Comparison of ENCODE assay signal across 8 cellular contexts in genomic region chr21:43775795-43776430, GRCh38. TPM values are rescaled to one million over a fixed set of nuclear protein-coding genes. Genes with fewer than 3 reads are reported as not detected.
A peak's percentile ranks its signal among the peaks of the same experiment; 100 is the strongest.
DNase-seq lines count a peak whose midpoint lies in the region; ATAC-seq lines count a peak whose summit lies in the region.

CSTB (minus strand) TSS chr21:43776308; CDS start chr21:43776269, 39 bp downstream.

- peak within 1 kb of the TSS; percentile 98 for H3K23ac ChIP-seq in neuronal stem cell (ENCODE audit: low read depth, low read length, poor library complexity)

- under 1% methylated on average over 71 of the region's 71 CpGs for WGBS in HUES64
- WGBS in neuronal stem cell (ENCODE audit: extremely low coverage in 2 of 2, insufficient read length in 2 of 2, insufficient replicate concordance in 1 of 2), 2 donors, result no CpG with 5 or more reads among the region's 71 CpGs

- peak within 1 kb of the TSS; percentile 75 for H3K4me2 ChIP-seq in neuronal stem cell (ENCODE audit: insufficient read depth, low read length, poor library complexity, severe bottlenecking)

- H3K14ac ChIP-seq in neuronal stem cell (ENCODE audit: low read length), result peak within 1 kb of the TSS; percentile 89

- peak; percentile 77 for ATAC-seq in GM19452 (IDR thresholded peaks at IDR 0.05; ENCODE audit: unreplicated experiment)

- no peak within 1 kb of the TSS for H4K91ac ChIP-seq in neuronal stem cell (ENCODE audit: low read depth, low read length, poor library complexity)

- peaks cover 22% of the 10 kb centered on the region for H3K4me1 ChIP-seq in HUES64 (ENCODE audit: insufficient read depth, low read length)
- no peaks in the 10 kb centered on the region; the same call in 1 of the 2 replicates for H3K4me1 ChIP-seq in SJCRH30
- H3K4me1 ChIP-seq in neuronal stem cell (ENCODE audit: control insufficient read depth in 2 of 2, insufficient read depth in 1 of 2, low read depth in 1 of 2, low read length in 2 of 2), result peaks cover 6 to 9% of the 10 kb centered on the region in 2 donors

- no peaks in the 10 kb centered on the region for H3K9me3 ChIP-seq in HUES64 (ENCODE audit: insufficient read depth, low read depth, low read length)
- no peaks in the 10 kb centered on the region for H3K9me3 ChIP-seq in SJCRH30 (replicated peaks)
- H3K9me3 ChIP-seq in neuronal stem cell (replicated peaks in 1 of 2; ENCODE audit: control insufficient read depth in 2 of 2, insufficient read depth in 1 of 2, low read depth in 1 of 2, low read length in 2 of 2), result no peaks in the 10 kb centered on the region

- no peak within 1 kb of the TSS for H2BK120ac ChIP-seq in neuronal stem cell (ENCODE audit: low read depth, low read length)

- H3K79me1 ChIP-seq in neuronal stem cell (ENCODE audit: low read depth, low read length), result peaks cover 9% of the 10 kb centered on the region

- H3K36me3 ChIP-seq in HUES64 (ENCODE audit: insufficient read depth, low read length) (peaks cover 18% of the 10 kb centered on the region), SJCRH30 (0 out of 2 replicates have a peak, but pooled peaks cover 9% of the 10 kb centered on the region), neuronal stem cell (replicated peaks in 1 of 2; ENCODE audit: control insufficient read depth in 2 of 2, insufficient read depth in 2 of 2, low read length in 2 of 2) (peaks cover 16 to 23% of the 10 kb centered on the region in 2 donors)

- H4K8ac ChIP-seq in neuronal stem cell (ENCODE audit: low read depth, low read length), result no peak within 1 kb of the TSS

- peak within 1 kb of the TSS; percentile 88 for H3K9ac ChIP-seq in HUES64 (ENCODE audit: low read depth, low read length)
- H3K9ac ChIP-seq in neuronal stem cell (ENCODE audit: low read depth, low read length, poor library complexity), result peak within 1 kb of the TSS; percentile 98

- H2BK5ac ChIP-seq in neuronal stem cell (ENCODE audit: low read length), result peak within 1 kb of the TSS; percentile 53

- DNase-seq in CMK (ENCODE audit: low read depth) (peak; percentile 86), SJCRH30 (peak; percentile 80 to 82), foreskin melanocyte (peak; percentile 44), neuronal stem cell (ENCODE audit: low spot score) (no peak), substantia nigra (lab: John Stamatoyannopoulos, UW) (peak; percentile 52 to 97 (median 86))
- DNase-seq in activated gamma-delta T cell treated with anti-CD3 and anti-CD28 coated beads, Interleukin-2, amount 50 U/mL, for 16 hours (ENCODE audit: low read depth), result peak; percentile 79

- peak within 1 kb of the TSS; percentile 40 for H2AK5ac ChIP-seq in neuronal stem cell (ENCODE audit: low read depth, low read length)

- peak within 1 kb of the TSS; percentile 76 for H3K4ac ChIP-seq in neuronal stem cell (ENCODE audit: low read length)

- H3K27me3 ChIP-seq in HUES64 (ENCODE audit: insufficient read depth, low read length) (no peaks in the 10 kb centered on the region), SJCRH30 (no peaks in the 10 kb centered on the region), neuronal stem cell (ENCODE audit: control insufficient read depth in 3 of 3, insufficient read depth in 3 of 3, low read depth in 1 of 3, low read length in 3 of 3) (no peaks in the 10 kb centered on the region)

- peak within 1 kb of the TSS; percentile 85 for H2BK15ac ChIP-seq in neuronal stem cell (ENCODE audit: low read length)

- peak within 1 kb of the TSS; percentile 98 for H3K18ac ChIP-seq in neuronal stem cell (ENCODE audit: low read length)

- H2AFZ ChIP-seq in neuronal stem cell (ENCODE audit: low read length), result peak within 1 kb of the TSS; percentile 99

- peak within 1 kb of the TSS; percentile 98 for H3K4me3 ChIP-seq in HUES64 (ENCODE audit: low read length)
- peak within 1 kb of the TSS; percentile 98 for H3K4me3 ChIP-seq in SJCRH30
- peak within 1 kb of the TSS; percentile 88 to 99 for H3K4me3 ChIP-seq in neuronal stem cell (ENCODE audit: low read length in 2 of 2)

- H3K27ac ChIP-seq in HUES64 (ENCODE audit: low read depth, low read length) (peak within 1 kb of the TSS; percentile 66; the same call in 1 of the 2 replicates), SJCRH30 (peak within 1 kb of the TSS; percentile 59; the same call in 1 of the 2 replicates), neuronal stem cell (replicated peaks; ENCODE audit: low read length) (peak within 1 kb of the TSS; percentile 63), substantia nigra (ENCODE audit: low read depth, low read length, poor library complexity, severe bottlenecking) (peak within 1 kb of the TSS; percentile 87)

- no peak within 1 kb of the TSS for H2BK12ac ChIP-seq in neuronal stem cell (ENCODE audit: low read length)

RNA-seq across cellular contexts. Expression of gene CSTB, which starts in this region (rescaled TPM):
- polyA plus RNA-seq in HUES64 (2013, experiment 1 of 2), result 45.6 TPM
- polyA plus RNA-seq in HUES64 (2013, experiment 2 of 2), result 48.2 TPM
- 18.7 and 19.0 TPM in 2 replicates for total RNA-seq in SJCRH30 (2014; rRNA removed; shearing (Covaris generic))
- polyA plus RNA-seq in neuronal stem cell (2013, experiment 1 of 2), result 86.0 TPM
- 88.8 TPM for polyA plus RNA-seq in neuronal stem cell (2013, experiment 2 of 2)
